Comparison of ENCODE assay signal across 8 cellular contexts in genomic region chr10:3852147-3852904, GRCh38.
DNase-seq lines count a peak whose midpoint lies in the region; ATAC-seq and TF ChIP-seq lines count a peak whose summit lies in the region.

No MANE protein-coding gene starts in this region.

- peaks cover 23% of the 10 kb centered on the region for H3K4me1 Mint-ChIP-seq in CD4-positive, alpha-beta T cell (ENCODE audit: low read depth)

- DNase-seq in CD4-positive, alpha-beta T cell, result peak in 5 of 10 experiments; percentile 46 to 59 (median 52)
- DNase-seq in SK-N-SH (no peak), body of pancreas (peak; percentile 91 to 97 (median 96)), iris pigment epithelial cell (ENCODE audit: low read depth) (peak; percentile 99), middle frontal gyrus (ENCODE audit: extremely low spot score, low spot score) (no peak)
- peak; percentile 77 for DNase-seq in stimulated activated CD4-positive, alpha-beta T cell treated with anti-CD3 and anti-CD28 coated beads, Interleukin-15, amount 100 ng/mL, for 24 hours

- H3K4me3 ChIP-seq in SK-N-SH (ENCODE audit: low read depth in 2 of 2, low read length in 1 of 2), result peak overlapping the region in 1 of 2 experiments; percentile 18; a peak in 1 of 4 replicates
- no peak overlapping the region for H3K4me3 ChIP-seq in body of pancreas

- TF ChIP-seq POLR2A in body of pancreas (IDR thresholded peaks at IDR 0.05), result peak in 2 of 3 donors; percentile 59 to 65

- POLR2A ChIA-PET in CD4-positive, alpha-beta T cell (lab: Charles Lee), result interaction anchor here (0.9 to 4.9 kb wide), 7 partner anchors 10 to 76 kb away, joined by 3 to 41 read pairs (median 3); partner anchors contain the start of gene KLF6
- POLR2A ChIA-PET in SK-N-SH (lab: Yijun Ruan, JAX), result no interaction called here

- H3K36me3 ChIP-seq in SK-N-SH (replicated peaks in 1 of 2; ENCODE audit: control insufficient read depth in 1 of 2, insufficient read depth in 2 of 2, low read length in 1 of 2) (no peaks in the 10 kb centered on the region), body of pancreas (replicated peaks in 1 of 2; ENCODE audit: insufficient read depth in 1 of 2, low read depth in 2 of 2) (no peaks in the 10 kb centered on the region)

- H3K9me2 ChIP-seq in SK-N-SH, result no peaks in the 10 kb centered on the region

- H3K9me3 ChIP-seq in CD4-positive, alpha-beta T cell (ENCODE audit: control insufficient read depth, low read length), result no peaks in the 10 kb centered on the region
- H3K9me3 ChIP-seq in SK-N-SH, result no peaks in the 10 kb centered on the region
- no peaks in the 10 kb centered on the region for H3K9me3 ChIP-seq in body of pancreas

- peak overlapping the region; percentile 77 for H3K27ac Mint-ChIP-seq in CD4-positive, alpha-beta T cell

- no peaks in the 10 kb centered on the region for H3K27me3 ChIP-seq in CD4-positive, alpha-beta T cell (ENCODE audit: control insufficient read depth, insufficient read depth, low read length)
- no peaks in the 10 kb centered on the region for H3K27me3 ChIP-seq in SK-N-SH (ENCODE audit: insufficient read depth)
- H3K27me3 ChIP-seq in body of pancreas, result no peaks in the 10 kb centered on the region

- ATAC-seq in CD4-positive, alpha-beta T cell (ENCODE audit: poor library complexity), result peak; percentile 94
- ATAC-seq in GM19452 (IDR thresholded peaks at IDR 0.05; ENCODE audit: unreplicated experiment) (peak; percentile 92), HG03520 (IDR thresholded peaks at IDR 0.05; ENCODE audit: unreplicated experiment) (peak; percentile 90), body of pancreas (peak; percentile 92)

- TF ChIP-seq CTCF in CD4-positive, alpha-beta T cell (IDR thresholded peaks at IDR 0.05), result no peak
- TF ChIP-seq CTCF in SK-N-SH (IDR thresholded peaks at IDR 0.05), result no peak
- peak in 1 of 7 experiments; percentile 1 for TF ChIP-seq CTCF in body of pancreas (IDR thresholded peaks at IDR 0.05)

- H3K27ac ChIP-seq in CD4-positive, alpha-beta T cell (ENCODE audit: low read depth, low read length), result no peak overlapping the region
- H3K27ac ChIP-seq in SK-N-SH (ENCODE audit: low read depth in 2 of 2, low read length in 1 of 2) (peak overlapping the region; percentile 68 to 99), body of pancreas (peak overlapping the region; percentile 96 to 99 (median 98))

- peak overlapping the region; percentile 69 for H3K9ac ChIP-seq in SK-N-SH

- no peak for TF ChIP-seq RAD21 in SK-N-SH (IDR thresholded peaks at IDR 0.05; ENCODE audit: low read length)

- no peak overlapping the region; the same call in 1 of the 2 replicates for H2AFZ ChIP-seq in SK-N-SH (ENCODE audit: low read depth)

- H3K4me2 ChIP-seq in SK-N-SH, result peak overlapping the region; percentile 55

- peak in 1 of 2 experiments; percentile 93; a peak in 3 of 4 replicates for TF ChIP-seq EP300 in SK-N-SH (IDR thresholded peaks at IDR 0.05; ENCODE audit: borderline replicate concordance in 1 of 2, low read depth in 1 of 2, low read length in 1 of 2)

- CTCF ChIA-PET in CD4-positive, alpha-beta T cell (lab: Charles Lee), result interaction anchor here (1.1 to 1.7 kb wide), 7 partner anchors 10 to 94 kb away, joined by 3 to 4 read pairs (median 4); partner anchors contain the start of gene KLF6
- CTCF ChIA-PET in SK-N-SH (lab: Yijun Ruan, JAX), result no interaction called here

- H3K27me3 Mint-ChIP-seq in CD4-positive, alpha-beta T cell, result no peaks in the 10 kb centered on the region

- H4K20me1 ChIP-seq in SK-N-SH (ENCODE audit: insufficient read depth), result no peaks in the 10 kb centered on the region

- H3K4me1 ChIP-seq in SK-N-SH (ENCODE audit: control insufficient read depth in 1 of 2, insufficient read depth in 2 of 2, low read depth in 1 of 2, low read length in 1 of 2) (peaks cover 2 to 30% of the 10 kb centered on the region in 2 experiments; a peak in 2 of 4 replicates), body of pancreas (peaks cover 45% of the 10 kb centered on the region)

- WGBS in SK-N-SH (ENCODE audit: low lambda C conversion rate), result 23% methylated on average over 10 of the region's 10 CpGs
- 8 to 13% methylated on average over 10 of the region's 10 CpGs for WGBS in body of pancreas, 2 donors

- no peaks in the 10 kb centered on the region for H3K36me3 Mint-ChIP-seq in CD4-positive, alpha-beta T cell (ENCODE audit: low read depth)

- intact Hi-C loops in CD4-positive, alpha-beta T cell (cut with DNase I, micrococcal nuclease), result loop anchor here in 1 of 2 experiments (2.0 kb wide), 1 partner anchor 22 kb away; no protein-coding TSS in a partner anchor
- intact Hi-C loops in body of pancreas (cut with DNase I), result no loop called here

- H3K79me2 ChIP-seq in SK-N-SH (ENCODE audit: insufficient read depth), result no peaks in the 10 kb centered on the region

- H3K4me3 Mint-ChIP-seq in CD4-positive, alpha-beta T cell, result peak overlapping the region; percentile 11

- peaks cover 36% of the 10 kb centered on the region for H3F3A ChIP-seq in SK-N-SH (replicated peaks; ENCODE audit: insufficient read depth)

- H3K9me3 Mint-ChIP-seq in CD4-positive, alpha-beta T cell, result no peaks in the 10 kb centered on the region

TF ChIP-seq in SK-N-SH, 30 proteins besides CTCF, POLR2A, EP300 and RAD21 (continues in another document):
- no peak for TF ChIP-seq MXI1 (IDR thresholded peaks at IDR 0.05; ENCODE audit: low read depth, low read length)
- TF ChIP-seq SIN3A (IDR thresholded peaks at IDR 0.05; ENCODE audit: borderline replicate concordance, low read depth, low read length), result no peak
- TF ChIP-seq TAF1 (IDR thresholded peaks at IDR 0.05; ENCODE audit: borderline replicate concordance, low read depth, low read length), result no peak
- TF ChIP-seq GABPA (IDR thresholded peaks at IDR 0.05; ENCODE audit: low read depth), result no peak
- TF ChIP-seq, protein P1, sequence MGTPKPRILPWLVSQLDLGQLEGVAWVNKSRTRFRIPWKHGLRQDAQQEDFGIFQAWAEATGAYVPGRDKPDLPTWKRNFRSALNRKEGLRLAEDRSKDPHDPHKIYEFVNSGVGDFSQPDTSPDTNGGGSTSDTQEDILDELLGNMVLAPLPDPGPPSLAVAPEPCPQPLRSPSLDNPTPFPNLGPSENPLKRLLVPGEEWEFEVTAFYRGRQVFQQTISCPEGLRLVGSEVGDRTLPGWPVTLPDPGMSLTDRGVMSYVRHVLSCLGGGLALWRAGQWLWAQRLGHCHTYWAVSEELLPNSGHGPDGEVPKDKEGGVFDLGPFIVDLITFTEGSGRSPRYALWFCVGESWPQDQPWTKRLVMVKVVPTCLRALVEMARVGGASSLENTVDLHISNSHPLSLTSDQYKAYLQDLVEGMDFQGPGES (IDR thresholded peaks at IDR 0.05; ENCODE audit: low read depth, low read length), result no peak
- TF ChIP-seq RCOR1 (IDR thresholded peaks at IDR 0.05; ENCODE audit: low read length), result no peak
- TF ChIP-seq, protein P2, sequence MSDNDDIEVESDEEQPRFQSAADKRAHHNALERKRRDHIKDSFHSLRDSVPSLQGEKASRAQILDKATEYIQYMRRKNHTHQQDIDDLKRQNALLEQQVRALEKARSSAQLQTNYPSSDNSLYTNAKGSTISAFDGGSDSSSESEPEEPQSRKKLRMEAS (IDR thresholded peaks at IDR 0.05; ENCODE audit: low read depth), result no peak
- TF ChIP-seq NFIC (IDR thresholded peaks at IDR 0.05; ENCODE audit: borderline replicate concordance), result peak; percentile 54
- peak; percentile 85 for TF ChIP-seq FOXM1 (IDR thresholded peaks at IDR 0.05; ENCODE audit: low read depth)
- peak; percentile 95 for TF ChIP-seq TCF12 (IDR thresholded peaks at IDR 0.05)
- TF ChIP-seq, protein P3, sequence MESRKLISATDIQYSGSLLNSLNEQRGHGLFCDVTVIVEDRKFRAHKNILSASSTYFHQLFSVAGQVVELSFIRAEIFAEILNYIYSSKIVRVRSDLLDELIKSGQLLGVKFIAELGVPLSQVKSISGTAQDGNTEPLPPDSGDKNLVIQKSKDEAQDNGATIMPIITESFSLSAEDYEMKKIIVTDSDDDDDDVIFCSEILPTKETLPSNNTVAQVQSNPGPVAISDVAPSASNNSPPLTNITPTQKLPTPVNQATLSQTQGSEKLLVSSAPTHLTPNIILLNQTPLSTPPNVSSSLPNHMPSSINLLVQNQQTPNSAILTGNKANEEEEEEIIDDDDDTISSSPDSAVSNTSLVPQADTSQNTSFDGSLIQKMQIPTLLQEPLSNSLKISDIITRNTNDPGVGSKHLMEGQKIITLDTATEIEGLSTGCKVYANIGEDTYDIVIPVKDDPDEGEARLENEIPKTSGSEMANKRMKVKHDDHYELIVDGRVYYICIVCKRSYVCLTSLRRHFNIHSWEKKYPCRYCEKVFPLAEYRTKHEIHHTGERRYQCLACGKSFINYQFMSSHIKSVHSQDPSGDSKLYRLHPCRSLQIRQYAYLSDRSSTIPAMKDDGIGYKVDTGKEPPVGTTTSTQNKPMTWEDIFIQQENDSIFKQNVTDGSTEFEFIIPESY (IDR thresholded peaks at IDR 0.05; ENCODE audit: borderline replicate concordance, low read depth), result no peak
- TF ChIP-seq RXRA (IDR thresholded peaks at IDR 0.05; ENCODE audit: borderline replicate concordance, low read depth), result 0 out of 2 replicates have a peak, but pooled peaks have one; percentile 27
- TF ChIP-seq NRF1 (IDR thresholded peaks at IDR 0.05; ENCODE audit: low read depth, low read length), result no peak
- peak; percentile 67; the same call in 1 of the 2 replicates for TF ChIP-seq MEF2A (IDR thresholded peaks at IDR 0.05; ENCODE audit: borderline replicate concordance, low read depth)
- TF ChIP-seq FOXJ3 (CRISPR knock-in tag; IDR thresholded peaks at IDR 0.05), result no peak
- peak; percentile 97 for TF ChIP-seq FOSL2 (IDR thresholded peaks at IDR 0.05; ENCODE audit: borderline replicate concordance, low read depth)
- no peak for TF ChIP-seq YY1 (IDR thresholded peaks at IDR 0.05; ENCODE audit: low read depth)
- peak; percentile 72; the same call in 1 of the 2 replicates for TF ChIP-seq POLR2AphosphoS5 (IDR thresholded peaks at IDR 0.05; ENCODE audit: low read depth, low read length)
- no peak for TF ChIP-seq SMC3 (IDR thresholded peaks at IDR 0.05; ENCODE audit: low read depth, low read length)
- TF ChIP-seq, protein P4, sequence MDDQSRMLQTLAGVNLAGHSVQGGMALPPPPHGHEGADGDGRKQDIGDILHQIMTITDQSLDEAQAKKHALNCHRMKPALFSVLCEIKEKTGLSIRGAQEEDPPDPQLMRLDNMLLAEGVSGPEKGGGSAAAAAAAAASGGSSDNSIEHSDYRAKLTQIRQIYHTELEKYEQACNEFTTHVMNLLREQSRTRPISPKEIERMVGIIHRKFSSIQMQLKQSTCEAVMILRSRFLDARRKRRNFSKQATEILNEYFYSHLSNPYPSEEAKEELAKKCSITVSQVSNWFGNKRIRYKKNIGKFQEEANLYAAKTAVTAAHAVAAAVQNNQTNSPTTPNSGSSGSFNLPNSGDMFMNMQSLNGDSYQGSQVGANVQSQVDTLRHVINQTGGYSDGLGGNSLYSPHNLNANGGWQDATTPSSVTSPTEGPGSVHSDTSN (IDR thresholded peaks at IDR 0.05), result peak; percentile 74

Comparison
In these comparisons a context has a peak if more than half of its experiments do, and no peak if none do; other contexts are left out.
1. DNase-seq: peak in body of pancreas (4 of 4), iris pigment epithelial cell (single experiment) and stimulated activated CD4-positive, alpha-beta T cell treated with anti-CD3 and anti-CD28 coated beads, Interleukin-15, amount 100 ng/mL, for 24 hours (single experiment); none in SK-N-SH (single experiment) and middle frontal gyrus (single experiment).
2. Peak in every context shown above with its lines, with median percentiles within 50 percentile points of each other: ATAC-seq.